In genomic region chr7:43803865-43804264, GRCh38 we compare ENCODE assay signal across 28 cellular contexts.
"Had no signal": no experiment of that assay in that cellular context is flagged by ENCODE, and none has a peak within 500 bp of the region (broad histone marks: within the 10 kb centered on the region; RNA-seq: fewer than 3 reads in every experiment).

No MANE protein-coding gene starts in this region.

- H3K4me1 ChIP-seq: ascending aorta, gastrocnemius medialis, right lobe of liver, testis, transverse colon had no signal

- H3K27ac Mint-ChIP-seq: activated CD4-positive, alpha-beta memory T cell treated with anti-CD3 and anti-CD28 coated beads for 36 hours; activated naive CD4-positive, alpha-beta T cell treated with anti-CD3 and anti-CD28 coated beads, Interleukin-2, amount 10 ng/mL, durations not matched to agents 7 days and 5 days; activated naive CD8-positive, alpha-beta T cell treated with anti-CD3 and anti-CD28 coated beads, Interleukin-2, amount 10 ng/mL, durations not matched to agents 7 days and 5 days; activated T-helper 1 cell treated with anti-CD3 and anti-CD28 coated beads, Interleukin-12 subunit alpha, Interleukin-12 subunit beta, Interleukin-2, Interleukin-4 antibody, amounts not matched to agents 30 ng/mL and 10 ng/mL and 1 ng/mL, durations not matched to agents 14 hours and 24 hours and 36 hours; progenitor cell of endocrine pancreas; T-helper 2 cell treated with Interferon-gamma antibody and Interleukin-4, amounts not matched to agents 5 μg/mL and 100 μg/mL, for 36 hours had no signal

- H3K9me3 Mint-ChIP-seq: activated CD4-positive, alpha-beta memory T cell treated with anti-CD3 and anti-CD28 coated beads for 36 hours; activated naive CD4-positive, alpha-beta T cell treated with anti-CD3 and anti-CD28 coated beads, Interleukin-2, amount 10 ng/mL, durations not matched to agents 7 days and 5 days; activated naive CD8-positive, alpha-beta T cell treated with anti-CD3 and anti-CD28 coated beads, Interleukin-2, amount 10 ng/mL, durations not matched to agents 7 days and 5 days; activated T-helper 1 cell treated with anti-CD3 and anti-CD28 coated beads, Interleukin-12 subunit alpha, Interleukin-12 subunit beta, Interleukin-2, Interleukin-4 antibody, amounts not matched to agents 30 ng/mL and 10 ng/mL and 1 ng/mL, durations not matched to agents 14 hours and 24 hours and 36 hours; brain; naive thymus-derived CD4-positive, alpha-beta T cell; T-helper 2 cell treated with Interferon-gamma antibody and Interleukin-4, amounts not matched to agents 5 μg/mL and 100 μg/mL, for 36 hours had no signal

- H3K4me3 Mint-ChIP-seq: activated CD4-positive, alpha-beta memory T cell treated with anti-CD3 and anti-CD28 coated beads for 36 hours; activated naive CD4-positive, alpha-beta T cell treated with anti-CD3 and anti-CD28 coated beads, Interleukin-2, amount 10 ng/mL, durations not matched to agents 7 days and 5 days; activated naive CD8-positive, alpha-beta T cell treated with anti-CD3 and anti-CD28 coated beads, Interleukin-2, amount 10 ng/mL, durations not matched to agents 7 days and 5 days; activated T-helper 1 cell treated with anti-CD3 and anti-CD28 coated beads, Interleukin-12 subunit alpha, Interleukin-12 subunit beta, Interleukin-2, Interleukin-4 antibody, amounts not matched to agents 30 ng/mL and 10 ng/mL and 1 ng/mL, durations not matched to agents 14 hours and 24 hours and 36 hours; brain; naive thymus-derived CD4-positive, alpha-beta T cell; T-helper 2 cell treated with Interferon-gamma antibody and Interleukin-4, amounts not matched to agents 5 μg/mL and 100 μg/mL, for 36 hours had no signal

- DNase-seq: activated CD4-positive, alpha-beta memory T cell treated with anti-CD3 and anti-CD28 coated beads for 36 hours; activated CD4-positive, alpha-beta T cell treated with anti-CD3 and anti-CD28 coated beads for 4 hours; activated CD8-positive, alpha-beta memory T cell treated with anti-CD3 and anti-CD28 coated beads, Interleukin-2, amount 50 U/mL, for 4 hours; activated gamma-delta T cell; activated naive CD4-positive, alpha-beta T cell treated with anti-CD3 and anti-CD28 coated beads, Interleukin-2, amount 10 ng/mL, durations not matched to agents 7 days and 5 days; activated naive CD8-positive, alpha-beta T cell treated with anti-CD3 and anti-CD28 coated beads, Interleukin-2, amount 10 ng/mL, durations not matched to agents 7 days and 5 days; activated T-cell treated with anti-CD3 and anti-CD28 coated beads, Interleukin-2, amount 50 U/mL, for 1 hour; dorsolateral prefrontal cortex; effector memory CD4-positive, alpha-beta T cell; gastrocnemius medialis; islet precursor cell; left cardiac atrium; mammary epithelial cell; midbrain; naive thymus-derived CD4-positive, alpha-beta T cell; ovary; right lobe of liver; stimulated activated CD4-positive, alpha-beta T cell treated with anti-CD3 and anti-CD28 coated beads, Interleukin-4, amount 100 ng/mL, for 1 hour; stimulated activated naive CD8-positive, alpha-beta T cell treated with anti-CD3 and anti-CD28 coated beads, Interleukin-15, Interleukin-2, amounts not matched to agents 100 U/mL and 50 U/mL, for 24 hours; testis; transverse colon had no signal

- ATAC-seq: gastrocnemius medialis; left cardiac atrium; naive thymus-derived CD4-positive, alpha-beta T cell; right lobe of liver; stimulated activated naive CD8-positive, alpha-beta T cell treated with anti-CD3 and anti-CD28 coated beads, Interleukin-15, Interleukin-2, amounts not matched to agents 100 U/mL and 50 U/mL, for 24 hours had no signal

- H3K4me1 Mint-ChIP-seq: activated naive CD4-positive, alpha-beta T cell treated with anti-CD3 and anti-CD28 coated beads, Interleukin-2, amount 10 ng/mL, durations not matched to agents 7 days and 5 days; activated naive CD8-positive, alpha-beta T cell treated with anti-CD3 and anti-CD28 coated beads, Interleukin-2, amount 10 ng/mL, durations not matched to agents 7 days and 5 days; brain had no signal

- H3K27me3 ChIP-seq: ascending aorta, dorsolateral prefrontal cortex, gastrocnemius medialis, hepatocyte, ovary, right lobe of liver, testis, transverse colon had no signal

- H3K27me3 Mint-ChIP-seq: activated CD4-positive, alpha-beta memory T cell treated with anti-CD3 and anti-CD28 coated beads for 36 hours; activated naive CD4-positive, alpha-beta T cell treated with anti-CD3 and anti-CD28 coated beads, Interleukin-2, amount 10 ng/mL, durations not matched to agents 7 days and 5 days; activated naive CD8-positive, alpha-beta T cell treated with anti-CD3 and anti-CD28 coated beads, Interleukin-2, amount 10 ng/mL, durations not matched to agents 7 days and 5 days; naive thymus-derived CD4-positive, alpha-beta T cell; progenitor cell of endocrine pancreas had no signal

- H3K4me3 ChIP-seq: ascending aorta, coronary artery, dorsolateral prefrontal cortex, gastrocnemius medialis, hepatocyte, ovary, right lobe of liver, testis, transverse colon had no signal

- H3K36me3 ChIP-seq: ovary, right lobe of liver had no signal

- H3K9me3 ChIP-seq: ascending aorta, gastrocnemius medialis, ovary, right lobe of liver, testis, transverse colon had no signal

- H3K27ac ChIP-seq: ascending aorta, coronary artery, dorsolateral prefrontal cortex, gastrocnemius medialis, hepatocyte, ovary, right lobe of liver, testis, transverse colon had no signal
